In genomic region chr2:242098445-242099128, GRCh38 we compare ENCODE assay signal across 1 cellular context.
A peak's percentile ranks its signal among the peaks of the same experiment; 100 is the strongest.
TF ChIP-seq lines count a peak whose summit lies in the region.

No MANE protein-coding gene starts in this region.

TF ChIP-seq in K562, 482 proteins besides CTCF, POLR2A, EP300 and RAD21 (continued from another document and continues in another):
- no peak for TF ChIP-seq TFE3 (CRISPR knock-in tag; IDR thresholded peaks at IDR 0.05)
- no peak for TF ChIP-seq NR0B1 (IDR thresholded peaks at IDR 0.05; ENCODE audit: partially characterized antibody)
- no peak; the same call in none of the 2 replicates for TF ChIP-seq TAL1 (IDR thresholded peaks at IDR 0.05)
- TF ChIP-seq GTF2E2 (tag; IDR thresholded peaks at IDR 0.05) = no peak
- peak; percentile 32; the same call in 1 of the 2 replicates for TF ChIP-seq TOE1 (IDR thresholded peaks at IDR 0.05; ENCODE audit: borderline replicate concordance)
- no peak for TF ChIP-seq TOE1 (CRISPR knock-in tag; IDR thresholded peaks at IDR 0.05; ENCODE audit: borderline replicate concordance, low read depth)
- TF ChIP-seq, protein P1, sequence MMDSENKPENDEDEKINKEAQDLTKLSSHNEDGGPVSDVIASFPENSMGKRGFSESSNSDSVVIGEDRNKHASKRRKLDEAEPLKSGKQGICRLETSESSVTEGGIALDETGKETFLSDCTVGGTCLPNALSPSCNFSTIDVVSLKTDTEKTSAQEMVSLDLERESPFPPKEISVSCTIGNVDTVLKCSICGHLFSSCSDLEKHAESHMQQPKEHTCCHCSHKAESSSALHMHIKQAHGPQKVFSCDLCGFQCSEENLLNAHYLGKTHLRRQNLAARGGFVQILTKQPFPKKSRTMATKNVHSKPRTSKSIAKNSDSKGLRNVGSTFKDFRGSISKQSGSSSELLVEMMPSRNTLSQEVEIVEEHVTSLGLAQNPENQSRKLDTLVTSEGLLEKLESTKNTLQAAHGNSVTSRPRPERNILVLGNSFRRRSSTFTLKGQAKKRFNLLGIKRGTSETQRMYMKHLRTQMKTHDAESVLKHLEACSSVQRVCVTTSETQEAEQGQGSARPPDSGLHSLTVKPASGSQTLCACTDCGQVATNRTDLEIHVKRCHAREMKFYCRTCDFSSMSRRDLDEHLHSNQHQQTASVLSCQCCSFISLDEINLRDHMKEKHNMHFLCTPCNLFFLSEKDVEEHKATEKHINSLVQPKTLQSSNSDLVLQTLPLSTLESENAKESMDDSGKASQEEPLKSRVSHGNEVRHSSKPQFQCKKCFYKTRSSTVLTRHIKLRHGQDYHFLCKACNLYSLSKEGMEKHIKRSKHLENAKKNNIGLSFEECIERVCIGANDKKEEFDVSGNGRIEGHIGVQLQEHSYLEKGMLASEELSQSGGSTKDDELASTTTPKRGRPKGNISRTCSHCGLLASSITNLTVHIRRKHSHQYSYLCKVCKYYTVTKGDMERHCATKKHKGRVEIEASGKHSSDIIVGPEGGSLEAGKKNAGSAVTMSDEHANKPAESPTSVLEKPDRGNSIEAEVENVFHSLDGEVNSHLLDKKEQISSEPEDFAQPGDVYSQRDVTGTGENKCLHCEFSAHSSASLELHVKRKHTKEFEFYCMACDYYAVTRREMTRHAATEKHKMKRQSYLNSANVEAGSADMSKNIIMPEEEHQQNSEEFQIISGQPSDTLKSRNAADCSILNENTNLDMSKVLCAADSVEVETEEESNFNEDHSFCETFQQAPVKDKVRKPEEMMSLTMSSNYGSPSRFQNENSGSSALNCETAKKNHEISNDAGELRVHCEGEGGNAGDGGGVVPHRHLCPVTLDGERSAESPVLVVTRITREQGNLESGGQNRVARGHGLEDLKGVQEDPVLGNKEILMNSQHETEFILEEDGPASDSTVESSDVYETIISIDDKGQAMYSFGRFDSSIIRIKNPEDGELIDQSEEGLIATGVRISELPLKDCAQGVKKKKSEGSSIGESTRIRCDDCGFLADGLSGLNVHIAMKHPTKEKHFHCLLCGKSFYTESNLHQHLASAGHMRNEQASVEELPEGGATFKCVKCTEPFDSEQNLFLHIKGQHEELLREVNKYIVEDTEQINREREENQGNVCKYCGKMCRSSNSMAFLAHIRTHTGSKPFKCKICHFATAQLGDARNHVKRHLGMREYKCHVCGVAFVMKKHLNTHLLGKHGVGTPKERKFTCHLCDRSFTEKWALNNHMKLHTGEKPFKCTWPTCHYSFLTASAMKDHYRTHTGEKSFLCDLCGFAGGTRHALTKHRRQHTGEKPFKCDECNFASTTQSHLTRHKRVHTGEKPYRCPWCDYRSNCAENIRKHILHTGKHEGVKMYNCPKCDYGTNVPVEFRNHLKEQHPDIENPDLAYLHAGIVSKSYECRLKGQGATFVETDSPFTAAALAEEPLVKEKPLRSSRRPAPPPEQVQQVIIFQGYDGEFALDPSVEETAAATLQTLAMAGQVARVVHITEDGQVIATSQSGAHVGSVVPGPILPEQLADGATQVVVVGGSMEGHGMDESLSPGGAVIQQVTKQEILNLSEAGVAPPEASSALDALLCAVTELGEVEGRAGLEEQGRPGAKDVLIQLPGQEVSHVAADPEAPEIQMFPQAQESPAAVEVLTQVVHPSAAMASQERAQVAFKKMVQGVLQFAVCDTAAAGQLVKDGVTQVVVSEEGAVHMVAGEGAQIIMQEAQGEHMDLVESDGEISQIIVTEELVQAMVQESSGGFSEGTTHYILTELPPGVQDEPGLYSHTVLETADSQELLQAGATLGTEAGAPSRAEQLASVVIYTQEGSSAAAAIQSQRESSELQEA (IDR thresholded peaks at IDR 0.05; ENCODE audit: low read depth) = no peak
- TF ChIP-seq, protein P2, sequence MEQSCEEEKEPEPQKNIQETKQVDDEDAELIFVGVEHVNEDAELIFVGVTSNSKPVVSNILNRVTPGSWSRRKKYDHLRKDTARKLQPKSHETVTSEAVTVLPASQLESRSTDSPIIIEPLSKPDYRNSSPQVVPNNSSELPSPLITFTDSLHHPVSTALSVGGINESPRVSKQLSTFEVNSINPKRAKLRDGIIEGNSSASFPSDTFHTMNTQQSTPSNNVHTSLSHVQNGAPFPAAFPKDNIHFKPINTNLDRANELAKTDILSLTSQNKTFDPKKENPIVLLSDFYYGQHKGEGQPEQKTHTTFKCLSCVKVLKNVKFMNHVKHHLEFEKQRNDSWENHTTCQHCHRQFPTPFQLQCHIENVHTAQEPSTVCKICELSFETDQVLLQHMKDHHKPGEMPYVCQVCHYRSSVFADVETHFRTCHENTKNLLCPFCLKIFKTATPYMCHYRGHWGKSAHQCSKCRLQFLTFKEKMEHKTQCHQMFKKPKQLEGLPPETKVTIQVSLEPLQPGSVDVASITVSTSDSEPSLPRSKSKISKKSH (CRISPR knock-in tag; IDR thresholded peaks at IDR 0.05) = no peak
- TF ChIP-seq MYC (IDR thresholded peaks at IDR 0.05; ENCODE audit: low read depth, low read length) = peak; percentile 50; the same call in 1 of the 2 replicates
- TF ChIP-seq MYC (CRISPR knock-in tag; IDR thresholded peaks at IDR 0.05; ENCODE audit: borderline replicate concordance, low read depth) = no peak
- TF ChIP-seq HNRNPH1 (optimal IDR thresholded peaks at IDR 0.05; ENCODE audit: low read depth, low read length) = no peak
- no peak for TF ChIP-seq ZNF165 (CRISPR knock-in tag; IDR thresholded peaks at IDR 0.05; ENCODE audit: borderline replicate concordance)
- TF ChIP-seq E2F8 (IDR thresholded peaks at IDR 0.05; ENCODE audit: low read depth, partially characterized antibody) = no peak
- TF ChIP-seq ZNF124 (CRISPR knock-in tag; IDR thresholded peaks at IDR 0.05) = no peak
- no peak for TF ChIP-seq PHTF2 (CRISPR knock-in tag; IDR thresholded peaks at IDR 0.05)
- no peak for TF ChIP-seq RBM25 (IDR thresholded peaks at IDR 0.05; ENCODE audit: low read depth, low read length, severe bottlenecking)
- no peak for TF ChIP-seq PHF8 (IDR thresholded peaks at IDR 0.05; ENCODE audit: borderline replicate concordance, low read length)
- no peak for TF ChIP-seq DMBX1 (CRISPR knock-in tag; IDR thresholded peaks at IDR 0.05; ENCODE audit: borderline replicate concordance)
- TF ChIP-seq PURB (CRISPR knock-in tag; IDR thresholded peaks at IDR 0.05; ENCODE audit: low read depth) = no peak
- no peak for TF ChIP-seq FIP1L1 (IDR thresholded peaks at IDR 0.05; ENCODE audit: low read depth, low read length, poor library complexity, severe bottlenecking)
- TF ChIP-seq TEAD1 (CRISPR knock-in tag; IDR thresholded peaks at IDR 0.05) = no peak
- TF ChIP-seq ZBTB34 (CRISPR knock-in tag; IDR thresholded peaks at IDR 0.05) = no peak
- TF ChIP-seq, protein P3, sequence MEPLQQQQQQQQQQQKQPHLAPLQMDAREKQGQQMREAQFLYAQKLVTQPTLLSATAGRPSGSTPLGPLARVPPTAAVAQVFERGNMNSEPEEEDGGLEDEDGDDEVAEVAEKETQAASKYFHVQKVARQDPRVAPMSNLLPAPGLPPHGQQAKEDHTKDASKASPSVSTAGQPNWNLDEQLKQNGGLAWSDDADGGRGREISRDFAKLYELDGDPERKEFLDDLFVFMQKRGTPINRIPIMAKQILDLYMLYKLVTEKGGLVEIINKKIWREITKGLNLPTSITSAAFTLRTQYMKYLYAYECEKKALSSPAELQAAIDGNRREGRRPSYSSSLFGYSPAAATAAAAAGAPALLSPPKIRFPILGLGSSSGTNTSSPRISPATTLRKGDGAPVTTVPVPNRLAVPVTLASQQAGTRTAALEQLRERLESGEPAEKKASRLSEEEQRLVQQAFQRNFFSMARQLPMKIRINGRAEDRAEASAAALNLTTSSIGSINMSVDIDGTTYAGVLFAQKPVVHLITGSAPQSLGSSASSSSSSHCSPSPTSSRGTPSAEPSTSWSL (CRISPR knock-in tag; IDR thresholded peaks at IDR 0.05; ENCODE audit: borderline replicate concordance) = no peak
- TF ChIP-seq HDAC6 (IDR thresholded peaks at IDR 0.05; ENCODE audit: low read depth, low read length) = no peak
- no peak for TF ChIP-seq TBL1XR1 (IDR thresholded peaks at IDR 0.05; ENCODE audit: low read length in 2 of 2)
- TF ChIP-seq CTBP1 (IDR thresholded peaks at IDR 0.05; ENCODE audit: borderline replicate concordance) = no peak
- TF ChIP-seq RERE (CRISPR knock-in tag; IDR thresholded peaks at IDR 0.05; ENCODE audit: borderline replicate concordance) = no peak
